ENCODE assay signal across 16 cellular contexts in genomic region chr4:187632260-187633010, GRCh38.
"Had no signal": no experiment of that assay in that cellular context is flagged by ENCODE, and none has a peak within 500 bp of the region (broad histone marks: within the 10 kb centered on the region; RNA-seq: fewer than 3 reads in every experiment).

No MANE protein-coding gene starts in this region.

- ATAC-seq: activated naive CD8-positive, alpha-beta T cell treated with anti-CD3 and anti-CD28 coated beads, Interleukin-2, amount 50 U/mL, for 24 hours; activated T-helper 17 cell treated with anti-CD3 and anti-CD28 coated beads, Interleukin-2, amount 50 U/mL, for 72 hours; left lobe of liver; mucosa of descending colon; naive thymus-derived CD8-positive, alpha-beta T cell; stimulated activated memory B cell treated with anti-CD40 and anti-IgM and Interleukin-4, amounts not matched to agents 10 μg/mL and 1 μg/mL and 100 μg/mL, for 72 hours had no signal

- H3K36me3 ChIP-seq: esophagus muscularis mucosa, neutrophil, WERI-Rb-1 had no signal

- H3K27me3 ChIP-seq: esophagus muscularis mucosa, neutrophil had no signal

- H3K4me3 ChIP-seq: coronary artery, esophagus muscularis mucosa, mucosa of descending colon had no signal

- H3K9me3 ChIP-seq: mucosa of descending colon, neutrophil had no signal

- DNase-seq: activated CD4-positive, alpha-beta T cell treated with anti-CD3 and anti-CD28 coated beads, Interleukin-2, amount 50 U/mL, for 48 hours; activated naive CD4-positive, alpha-beta T cell treated with anti-CD3 and anti-CD28 coated beads for 36 hours; activated naive CD8-positive, alpha-beta T cell treated with anti-CD3 and anti-CD28 coated beads, Interleukin-2, amount 50 U/mL, for 24 hours; effector CD4-positive, alpha-beta T cell; mammary epithelial cell; mucosa of descending colon; naive thymus-derived CD8-positive, alpha-beta T cell; retina; T1000; WERI-Rb-1 had no signal

- H3K27ac ChIP-seq: coronary artery, esophagus muscularis mucosa, neutrophil, WERI-Rb-1 had no signal

- H3K4me1 ChIP-seq: esophagus muscularis mucosa had no signal
